17 cellular contexts compared by ENCODE assay signal in genomic region chr10:124378817-124379510, GRCh38. TPM values are rescaled to one million over a fixed set of nuclear protein-coding genes. Genes with fewer than 3 reads are reported as not detected.
A peak's percentile ranks its signal among the peaks of the same experiment; 100 is the strongest.
DNase-seq lines count a peak whose midpoint lies in the region; ATAC-seq, FAIRE-seq and TF ChIP-seq lines count a peak whose summit lies in the region.
"Had no signal": no experiment of that assay in that cellular context is flagged by ENCODE, and none has a peak within 500 bp of the region (broad histone marks: within the 10 kb centered on the region; RNA-seq: fewer than 3 reads in every experiment).

No MANE protein-coding gene starts in this region.

- H3K18ac ChIP-seq in mesenchymal stem cell (ENCODE audit: low read depth in 1 of 2, low read length in 2 of 2): peak overlapping the region; percentile 0 to 1

- H3K27me3 Mint-ChIP-seq in naive thymus-derived CD4-positive, alpha-beta T cell: peaks cover 31 to 59% (median 42%) of the 10 kb centered on the region in 5 donors

- no peak overlapping the region for H4K8ac ChIP-seq in mesenchymal stem cell (ENCODE audit: low read length)

- H2BK15ac ChIP-seq in mesenchymal stem cell (ENCODE audit: low read depth, poor library complexity, severe bottlenecking): no peak overlapping the region

- H2BK12ac ChIP-seq in mesenchymal stem cell (ENCODE audit: low read length in 2 of 2): peak overlapping the region in 1 of 2 experiments; percentile 76

- no peak overlapping the region for H3K27ac Mint-ChIP-seq in naive thymus-derived CD4-positive, alpha-beta T cell

- H2BK120ac ChIP-seq in mesenchymal stem cell (ENCODE audit: low read depth, low read length): no peak overlapping the region

- peak; percentile 35 for DNase-seq in A172 (ENCODE audit: low spot score)
- peak; percentile 34 for DNase-seq in HT1080 (ENCODE audit: low read depth)
- no peak for DNase-seq in GM12878 (ENCODE audit: low read depth, low spot score)
- DNase-seq in mesenchymal stem cell: no peak
- DNase-seq in stimulated activated naive CD8-positive, alpha-beta T cell treated with anti-CD3 and anti-CD28 coated beads, Interleukin-15, Interleukin-2, amounts not matched to agents 100 U/mL and 50 U/mL, for 24 hours: no peak
- DNase-seq in MV-4-11 (lab: John Stamatoyannopoulos, UW): no peak
- DNase-seq in activated CD4-positive, alpha-beta T cell treated with anti-CD3 and anti-CD28 coated beads, Interleukin-2, amount 50 U/mL, for 1 hour: no peak
- DNase-seq in naive thymus-derived CD4-positive, alpha-beta T cell: no peak
- DNase-seq: activated CD4-positive, alpha-beta T cell treated with anti-CD3 and anti-CD28 coated beads, Interleukin-2, amount 50 U/mL, for 4 hours; amniotic stem cell; colonic mucosa; left ventricle myocardium inferior; NCI-H1694 treated with DMSO at 0.1 percent for 48 hours; stimulated activated naive CD4-positive, alpha-beta T cell treated with Interleukin-2 at 50 U/mL for 16 hours; T1000 had no signal

- intact Hi-C loops in GM12878 (cut with micrococcal nuclease; ENCODE audit: unreplicated experiment): no loop called here
- intact Hi-C loops in naive thymus-derived CD4-positive, alpha-beta T cell (cut with micrococcal nuclease): no loop called here

- H2AFZ ChIP-seq in GM12878 (ENCODE audit: control insufficient read depth, low read depth, low read length): no peak overlapping the region
- no peak overlapping the region for H2AFZ ChIP-seq in mesenchymal stem cell (ENCODE audit: low read depth, low read length)

- no peak overlapping the region for H2AK5ac ChIP-seq in mesenchymal stem cell (ENCODE audit: low read length, severe bottlenecking)

- H3K9me3 ChIP-seq in GM12878 (replicated peaks; ENCODE audit: control insufficient read depth, insufficient read depth, low read length): no peaks in the 10 kb centered on the region
- H3K9me3 ChIP-seq in mesenchymal stem cell (ENCODE audit: control insufficient read depth, low read length): no peaks in the 10 kb centered on the region
- H3K9me3 ChIP-seq in naive thymus-derived CD4-positive, alpha-beta T cell (ENCODE audit: control insufficient read depth in 2 of 3, low read length in 3 of 3): no peaks in the 10 kb centered on the region
- H3K9me3 ChIP-seq: Caco-2, colonic mucosa, left ventricle myocardium inferior had no signal

- H3K9ac ChIP-seq in GM12878 (ENCODE audit: control insufficient read depth, insufficient read depth, low read length): no peak overlapping the region
- H3K9ac ChIP-seq in mesenchymal stem cell (ENCODE audit: low read length): no peak overlapping the region

- H3K36me3 ChIP-seq in GM12878 (ENCODE audit: control insufficient read depth in 2 of 2, insufficient read depth in 2 of 2, low read length in 1 of 2) (no peaks in the 10 kb centered on the region), mesenchymal stem cell (ENCODE audit: control insufficient read depth in 1 of 2, insufficient read depth in 2 of 2, low read depth in 1 of 2, low read length in 2 of 2) (no peaks in the 10 kb centered on the region)
- no peaks in the 10 kb centered on the region for H3K36me3 ChIP-seq in naive thymus-derived CD4-positive, alpha-beta T cell (ENCODE audit: control insufficient read depth in 2 of 3, insufficient read depth in 3 of 3, low read length in 3 of 3)
- H3K36me3 ChIP-seq: colonic mucosa, left ventricle myocardium inferior had no signal

- TF ChIP-seq CTCF in GM12878 (IDR thresholded peaks at IDR 0.05 in 2 of 3, conservative IDR thresholded peaks at IDR 0.05 in 1 of 3; ENCODE audit: control insufficient read depth in 2 of 3, extremely low read depth in 1 of 3, insufficient read depth in 1 of 3, low read depth in 3 of 3, low read length in 3 of 3): no peak

- no peak overlapping the region for H4K91ac ChIP-seq in mesenchymal stem cell (ENCODE audit: low read length)

- H3K4me3 ChIP-seq in GM12878 (no peak overlapping the region), mesenchymal stem cell (ENCODE audit: insufficient read depth in 1 of 2, low read depth in 1 of 2, low read length in 2 of 2) (no peak overlapping the region)
- H3K4me3 ChIP-seq in naive thymus-derived CD4-positive, alpha-beta T cell (ENCODE audit: low read length): no peak overlapping the region
- H3K4me3 ChIP-seq: colonic mucosa, left ventricle myocardium inferior, skin epidermis had no signal

- H3K36me3 Mint-ChIP-seq in naive thymus-derived CD4-positive, alpha-beta T cell: peaks cover 0 to 4% (median 0%) of the 10 kb centered on the region in 5 donors

- peaks cover 0 to 6% (median 0%) of the 10 kb centered on the region in 7 donors for H3K4me1 Mint-ChIP-seq in naive thymus-derived CD4-positive, alpha-beta T cell

- SMC1A ChIA-PET in GM12878 (lab: Charles Lee; ENCODE audit: uncharacterized antibody, unreplicated experiment): no interaction called here

- RAD21 ChIA-PET in GM12878 (lab: Charles Lee; ENCODE audit: unreplicated experiment): no interaction called here

- H3K79me2 ChIP-seq in GM12878 (ENCODE audit: control insufficient read depth, insufficient read depth, low read length): no peaks in the 10 kb centered on the region

- no peaks in the 10 kb centered on the region for H4K20me1 ChIP-seq in GM12878 (ENCODE audit: control insufficient read depth, insufficient read depth)

- TF ChIP-seq POLR2A in GM12878 (IDR thresholded peaks at IDR 0.05; ENCODE audit: low read depth, low read length): no peak

- no peak for TF ChIP-seq RAD21 in GM12878 (IDR thresholded peaks at IDR 0.05; ENCODE audit: insufficient read depth, low read depth, low read length)

- H3K4me3 Mint-ChIP-seq in naive thymus-derived CD4-positive, alpha-beta T cell: no peak overlapping the region

- no peak overlapping the region for H3K4ac ChIP-seq in mesenchymal stem cell (ENCODE audit: low read depth in 1 of 2, low read length in 2 of 2)

- no peak overlapping the region for H3K14ac ChIP-seq in mesenchymal stem cell (ENCODE audit: low read length in 2 of 2)

- BruUV-seq in GM12878 (replicated peaks; lab: Mats Ljungman, UMichigan): no TSS peak

- 38% methylated on average over 17 of the region's 17 CpGs for WGBS in GM12878 (ENCODE audit: insufficient coverage, insufficient replicate concordance, low lambda C conversion rate, missing lambda C conversion rate)
- WGBS in mesenchymal stem cell: 82% methylated on average over 17 of the region's 17 CpGs

- H3K9me3 Mint-ChIP-seq in naive thymus-derived CD4-positive, alpha-beta T cell: peaks cover 0 to 2% (median 0%) of the 10 kb centered on the region in 11 donors

- H3K79me1 ChIP-seq in mesenchymal stem cell (replicated peaks; ENCODE audit: low read length, poor library complexity, severe bottlenecking): no peaks in the 10 kb centered on the region

- H3K27me3 ChIP-seq in GM12878 (replicated peaks in 1 of 2; ENCODE audit: control insufficient read depth in 2 of 2, insufficient read depth in 2 of 2, low read length in 1 of 2) (peaks cover 7 to 11% of the 10 kb centered on the region in 2 experiments), mesenchymal stem cell (ENCODE audit: control insufficient read depth in 1 of 2, insufficient read depth in 1 of 2, low read length in 2 of 2) (peaks cover 0 to 70% of the 10 kb centered on the region in 2 experiments)
- no peaks in the 10 kb centered on the region for H3K27me3 ChIP-seq in naive thymus-derived CD4-positive, alpha-beta T cell (ENCODE audit: control insufficient read depth in 2 of 2, insufficient read depth in 2 of 2, low read length in 2 of 2)

- H3K4me1 ChIP-seq in GM12878 (ENCODE audit: control insufficient read depth, insufficient read depth, low read length) (no peaks in the 10 kb centered on the region), mesenchymal stem cell (ENCODE audit: control insufficient read depth, insufficient read depth, low read depth, low read length) (peaks cover 16% of the 10 kb centered on the region)
- H3K4me1 ChIP-seq in naive thymus-derived CD4-positive, alpha-beta T cell (ENCODE audit: control insufficient read depth in 2 of 2, insufficient read depth in 2 of 2, low read length in 2 of 2): no peaks in the 10 kb centered on the region
- H3K4me1 ChIP-seq: Caco-2, colonic mucosa, left ventricle myocardium inferior had no signal

- in situ Hi-C loops in GM12878 (cut with MboI): no loop called here

- H2BK5ac ChIP-seq in mesenchymal stem cell (ENCODE audit: low read depth, low read length, poor library complexity, severe bottlenecking): no peak overlapping the region

- no peak overlapping the region for H3K4me2 ChIP-seq in GM12878 (ENCODE audit: control insufficient read depth, insufficient read depth)
- H3K4me2 ChIP-seq in mesenchymal stem cell (ENCODE audit: low read length, poor library complexity, severe bottlenecking): no peak overlapping the region

- no peak for FAIRE-seq in GM12878 (lab: Jason Lieb, UNC)

- H3K23ac ChIP-seq in mesenchymal stem cell (ENCODE audit: low read length in 2 of 2): no peak overlapping the region

- ATAC-seq in GM12878: no peak
- no peak for ATAC-seq in stimulated activated naive CD8-positive, alpha-beta T cell treated with anti-CD3 and anti-CD28 coated beads, Interleukin-15, Interleukin-2, amounts not matched to agents 100 U/mL and 50 U/mL, for 24 hours
- no peak for ATAC-seq in naive thymus-derived CD4-positive, alpha-beta T cell

- CTCF ChIA-PET in GM12878 (lab: Yijun Ruan, JAX): interaction anchor here (2.0 kb wide), 1 partner anchor 10 kb away, joined by 9 read pairs; no protein-coding TSS in a partner anchor
- CTCF ChIA-PET in naive thymus-derived CD4-positive, alpha-beta T cell (lab: Charles Lee): no interaction called here

- no peak overlapping the region for H3K27ac ChIP-seq in GM12878 (ENCODE audit: control insufficient read depth, insufficient read depth)
- H3K27ac ChIP-seq in mesenchymal stem cell (ENCODE audit: low read length, poor library complexity, severe bottlenecking): no peak overlapping the region
- no peak overlapping the region for H3K27ac ChIP-seq in naive thymus-derived CD4-positive, alpha-beta T cell (ENCODE audit: low read depth, low read length)
- H3K27ac ChIP-seq: colonic mucosa, left ventricle myocardium inferior had no signal

- POLR2A ChIA-PET in GM12878 (lab: Charles Lee): no interaction called here
- POLR2A ChIA-PET in naive thymus-derived CD4-positive, alpha-beta T cell (lab: Charles Lee): no interaction called here

- no peak for TF ChIP-seq EP300 in GM12878 (IDR thresholded peaks at IDR 0.05; ENCODE audit: borderline replicate concordance in 1 of 2, control insufficient read depth in 1 of 2, low read depth in 2 of 2, low read length in 2 of 2)

RNA-seq across cellular contexts. Expression of gene OAT, which starts 39.8 kb away (rescaled TPM):
- 133 and 141 TPM in 2 replicates for total RNA-seq in A172 (2014; rRNA removed; shearing (Covaris generic))
- 99.3 and 105 TPM in 2 replicates for total RNA-seq in HT1080 (2014; rRNA removed; shearing (Covaris generic))
- 93.4 and 108 TPM in 2 replicates for polyA plus RNA-seq in HT1080 (2015; cell fraction: cytosol; rRNA removed)
- 152 and 175 TPM in 2 replicates for polyA plus RNA-seq in HT1080 (2015; cell fraction: nucleus; rRNA removed)
- total RNA-seq in GM12878 (2013; cell fraction: nucleolus; rRNA removed): 0.79 and 3.2 TPM in 2 replicates
- 1.2 and 1.3 TPM in 2 replicates for total RNA-seq in GM12878 (2014; rRNA removed)
- 1.4 and 1.5 TPM in 2 replicates for total RNA-seq in GM12878 (2014; rRNA removed; fragmentation: Illumina TruSeq; extraction: Trizol)
- total RNA-seq in GM12878 (2021): 1.2 and 1.8 TPM in 2 replicates
- 6.5 TPM for polyA plus RNA-seq in GM12878 (2011; ENCODE audit: low read depth)
- 9.8 and 12.2 TPM in 2 replicates for polyA plus RNA-seq in GM12878 (2011; rRNA removed)
- 4.3 and 5.0 TPM in 2 replicates for polyA plus RNA-seq in GM12878 (2011; cell fraction: cytosol; rRNA removed)
- polyA plus RNA-seq in GM12878 (2011; cell fraction: nucleus; rRNA removed): 2.7 and 4.0 TPM in 2 replicates
- polyA plus RNA-seq in GM12878 (2012): 6.3 and 10.0 TPM in 2 replicates
- polyA plus RNA-seq in GM12878 (2014; fragmentation: Illumina TruSeq; extraction: Trizol): 1.1 and 1.4 TPM in 2 replicates
- polyA plus RNA-seq in GM12878 (2014; fragmentation: Nextera tagmentation; extraction: Ambion mirVana): 1 to 10 TPM; 1.8 to 2.5 TPM
- 1.4 and 1.6 TPM in 2 replicates for polyA plus RNA-seq in GM12878 (2014; rRNA removed)
- polyA plus RNA-seq in GM12878 (2016; fragmentation: Nextera tagmentation; extraction: Ambion mirVana): 1 to 10 TPM; 1.5 to 3.5 TPM
- 3.7 and 5.0 TPM in 2 replicates for polyA minus RNA-seq in GM12878 (2011; rRNA and poly(A)+ RNA removed)
- 1.9 and 2.2 TPM in 2 replicates for polyA minus RNA-seq in GM12878 (2011; cell fraction: cytosol; rRNA and poly(A)+ RNA removed)
- 1.1 TPM in 2 replicates for polyA minus RNA-seq in GM12878 (2011; cell fraction: nucleus; rRNA and poly(A)+ RNA removed)
- polyA plus RNA-seq in mesenchymal stem cell (2013, experiment 1 of 2): 96.7 TPM
- 101 TPM for polyA plus RNA-seq in mesenchymal stem cell (2013, experiment 2 of 2)
- total RNA-seq in naive thymus-derived CD4-positive, alpha-beta T cell: 10 to 100 TPM; 29.6 to 47.0 (median 39.1) TPM
- polyA plus RNA-seq in naive thymus-derived CD4-positive, alpha-beta T cell: 10 to 100 TPM; 78.9 to 80.0 TPM

Comparison
In these comparisons a context has a peak if more than half of its experiments do, and no peak if none do; other contexts are left out.
1. DNase-seq: peak in A172 (single experiment) and HT1080 (single experiment); none in GM12878 (single experiment), mesenchymal stem cell (single experiment), stimulated activated naive CD8-positive, alpha-beta T cell treated with anti-CD3 and anti-CD28 coated beads, Interleukin-15, Interleukin-2, amounts not matched to agents 100 U/mL and 50 U/mL, for 24 hours (single experiment), MV-4-11 (single experiment), activated CD4-positive, alpha-beta T cell treated with anti-CD3 and anti-CD28 coated beads, Interleukin-2, amount 50 U/mL, for 1 hour (single experiment) and naive thymus-derived CD4-positive, alpha-beta T cell (0 of 9).
2. RNA of gene OAT, which starts 39.8 kb away (total RNA-seq): 133 to 141 TPM in A172, 99.3 to 105 TPM in HT1080 and 29.6 to 47.0 TPM in naive thymus-derived CD4-positive, alpha-beta T cell; 0.79 to 3.2 TPM in GM12878; every median in the first group is over 4 times any median in the second.